23 cellular contexts compared by ENCODE assay signal in the genomic region with DNA sequence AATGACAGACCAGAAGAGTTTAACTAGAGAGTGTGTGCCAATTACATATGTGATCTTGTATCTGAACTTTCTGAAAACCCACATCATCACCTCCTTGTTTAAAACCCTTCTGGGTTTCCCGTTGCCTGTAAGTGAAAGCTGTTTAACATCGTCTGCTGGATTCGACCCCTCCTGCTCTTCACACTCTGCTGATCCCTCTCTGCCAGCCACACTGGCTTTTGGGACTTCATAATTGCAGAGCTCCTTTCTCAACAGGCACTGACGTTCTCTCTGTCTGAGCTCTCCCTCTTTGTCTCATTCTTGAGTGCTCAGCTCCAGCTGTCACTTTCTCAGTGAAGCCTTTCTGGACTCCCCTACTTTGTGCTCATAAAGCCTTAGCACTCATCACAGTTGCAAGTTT.
"Had no signal": no experiment of that assay in that cellular context is flagged by ENCODE, and none has a peak within 500 bp of the region (broad histone marks: within the 10 kb centered on the region; RNA-seq: fewer than 3 reads in every experiment).

No MANE protein-coding gene starts in this region.

- H3K4me1 Mint-ChIP-seq: activated CD4-positive, alpha-beta T cell treated with anti-CD3 and anti-CD28 coated beads, Interleukin-2, amount 10 ng/mL, durations not matched to agents 7 days and 5 days; activated CD8-positive, alpha-beta memory T cell treated with anti-CD3 and anti-CD28 coated beads, Interleukin-2, amount 10 ng/mL, durations not matched to agents 7 days and 5 days; activated naive CD8-positive, alpha-beta T cell treated with anti-CD3 and anti-CD28 coated beads, Interleukin-2, amount 50 U/mL, for 24 hours; immature natural killer cell; naive thymus-derived CD4-positive, alpha-beta T cell had no signal

- H3K4me3 ChIP-seq: body of pancreas, hepatocyte, left lung, lung, upper lobe of right lung had no signal

- H3K36me3 ChIP-seq: left lung, upper lobe of right lung had no signal

- H3K4me1 ChIP-seq: body of pancreas, foreskin keratinocyte, left lung, upper lobe of right lung had no signal

- H3K27ac Mint-ChIP-seq: activated CD4-positive, alpha-beta T cell treated with anti-CD3 and anti-CD28 coated beads, Interleukin-2, amount 10 ng/mL, durations not matched to agents 7 days and 5 days; activated CD8-positive, alpha-beta memory T cell treated with anti-CD3 and anti-CD28 coated beads, Interleukin-2, amount 10 ng/mL, durations not matched to agents 7 days and 5 days; activated CD8-positive, alpha-beta T cell treated with anti-CD3 and anti-CD28 coated beads for 36 hours; activated naive CD8-positive, alpha-beta T cell treated with anti-CD3 and anti-CD28 coated beads, Interleukin-2, amount 50 U/mL, for 24 hours; activated T-helper 1 cell treated with anti-CD3 and anti-CD28 coated beads, Interleukin-12 subunit alpha, Interleukin-12 subunit beta, Interleukin-2, Interleukin-4 antibody, amounts not matched to agents 30 ng/mL and 10 ng/mL and 1 ng/mL, durations not matched to agents 14 hours and 24 hours and 36 hours; dendritic cell treated with granulocyte-macrophage colony-stimulating factor and Interleukin-4, amounts not matched to agents 40 ng/mL and 50 ng/mL, for 4 days; immature natural killer cell; naive thymus-derived CD4-positive, alpha-beta T cell had no signal

- H3K4me3 Mint-ChIP-seq: activated CD4-positive, alpha-beta T cell treated with anti-CD3 and anti-CD28 coated beads, Interleukin-2, amount 10 ng/mL, durations not matched to agents 7 days and 5 days; activated CD8-positive, alpha-beta memory T cell treated with anti-CD3 and anti-CD28 coated beads, Interleukin-2, amount 10 ng/mL, durations not matched to agents 7 days and 5 days; activated CD8-positive, alpha-beta T cell treated with anti-CD3 and anti-CD28 coated beads for 36 hours; activated naive CD8-positive, alpha-beta T cell treated with anti-CD3 and anti-CD28 coated beads, Interleukin-2, amount 50 U/mL, for 24 hours; activated T-helper 1 cell treated with anti-CD3 and anti-CD28 coated beads, Interleukin-12 subunit alpha, Interleukin-12 subunit beta, Interleukin-2, Interleukin-4 antibody, amounts not matched to agents 30 ng/mL and 10 ng/mL and 1 ng/mL, durations not matched to agents 14 hours and 24 hours and 36 hours; dendritic cell treated with granulocyte-macrophage colony-stimulating factor and Interleukin-4, amounts not matched to agents 40 ng/mL and 50 ng/mL, for 4 days; immature natural killer cell; naive thymus-derived CD4-positive, alpha-beta T cell had no signal

- H3K9me3 Mint-ChIP-seq: activated CD4-positive, alpha-beta T cell treated with anti-CD3 and anti-CD28 coated beads, Interleukin-2, amount 10 ng/mL, durations not matched to agents 7 days and 5 days; activated CD8-positive, alpha-beta T cell treated with anti-CD3 and anti-CD28 coated beads for 36 hours; activated naive CD8-positive, alpha-beta T cell treated with anti-CD3 and anti-CD28 coated beads, Interleukin-2, amount 50 U/mL, for 24 hours; activated T-helper 1 cell treated with anti-CD3 and anti-CD28 coated beads, Interleukin-12 subunit alpha, Interleukin-12 subunit beta, Interleukin-2, Interleukin-4 antibody, amounts not matched to agents 30 ng/mL and 10 ng/mL and 1 ng/mL, durations not matched to agents 14 hours and 24 hours and 36 hours; dendritic cell treated with granulocyte-macrophage colony-stimulating factor and Interleukin-4, amounts not matched to agents 40 ng/mL and 50 ng/mL, for 4 days; naive thymus-derived CD4-positive, alpha-beta T cell had no signal

- DNase-seq: activated CD4-positive, alpha-beta T cell treated with anti-CD3 and anti-CD28 coated beads, Interleukin-2, amount 10 ng/mL, durations not matched to agents 7 days and 5 days; activated CD8-positive, alpha-beta memory T cell treated with anti-CD3 and anti-CD28 coated beads, Interleukin-2, amount 10 ng/mL, durations not matched to agents 7 days and 5 days; activated CD8-positive, alpha-beta T cell treated with anti-CD3 and anti-CD28 coated beads for 36 hours; activated gamma-delta T cell; activated naive CD4-positive, alpha-beta T cell treated with anti-CD3 and anti-CD28 coated beads, Interleukin-2, amount 50 U/mL, for 16 hours; activated naive CD8-positive, alpha-beta T cell treated with anti-CD3 and anti-CD28 coated beads, Interleukin-2, amount 50 U/mL, for 24 hours; activated T-cell treated with anti-CD3 and anti-CD28 coated beads for 4 hours; anterior cingulate cortex; body of pancreas; effector CD4-positive, alpha-beta T cell; foreskin keratinocyte; immature natural killer cell; left lung; naive thymus-derived CD4-positive, alpha-beta T cell; right cardiac atrium; stimulated activated CD4-positive, alpha-beta T cell treated with anti-CD3 and anti-CD28 coated beads, Interleukin-4, amount 100 ng/mL, for 24 hours; stimulated activated naive CD4-positive, alpha-beta T cell treated with Interleukin-2 at 50 U/mL for 16 hours; upper lobe of right lung had no signal

- H3K36me3 Mint-ChIP-seq: activated CD8-positive, alpha-beta memory T cell treated with anti-CD3 and anti-CD28 coated beads, Interleukin-2, amount 10 ng/mL, durations not matched to agents 7 days and 5 days; immature natural killer cell; naive thymus-derived CD4-positive, alpha-beta T cell had no signal

- H2AFZ ChIP-seq: hepatocyte had no signal

- H3K27me3 Mint-ChIP-seq: activated CD4-positive, alpha-beta T cell treated with anti-CD3 and anti-CD28 coated beads, Interleukin-2, amount 10 ng/mL, durations not matched to agents 7 days and 5 days; activated CD8-positive, alpha-beta T cell treated with anti-CD3 and anti-CD28 coated beads for 36 hours; activated naive CD8-positive, alpha-beta T cell treated with anti-CD3 and anti-CD28 coated beads, Interleukin-2, amount 50 U/mL, for 24 hours; dendritic cell treated with granulocyte-macrophage colony-stimulating factor and Interleukin-4, amounts not matched to agents 40 ng/mL and 50 ng/mL, for 4 days had no signal

- H3K27ac ChIP-seq: body of pancreas, foreskin keratinocyte, hepatocyte, left lung, upper lobe of right lung had no signal

- H3K27me3 ChIP-seq: body of pancreas, hepatocyte, left lung, upper lobe of right lung had no signal

- H3K4me2 ChIP-seq: hepatocyte had no signal

- H3K9me3 ChIP-seq: body of pancreas, left lung, upper lobe of right lung had no signal

- ATAC-seq: activated CD4-positive, CD25-positive, alpha-beta regulatory T cell treated with anti-CD3 and anti-CD28 coated beads, Interleukin-2, amount 50 U/mL, for 24 hours; activated CD8-positive, alpha-beta memory T cell treated with anti-CD3 and anti-CD28 coated beads, Interleukin-2, amount 10 ng/mL, durations not matched to agents 7 days and 5 days; activated CD8-positive, alpha-beta T cell treated with anti-CD3 and anti-CD28 coated beads for 36 hours; activated naive CD8-positive, alpha-beta T cell treated with anti-CD3 and anti-CD28 coated beads, Interleukin-2, amount 50 U/mL, for 24 hours; body of pancreas; foreskin keratinocyte; left lung; naive thymus-derived CD4-positive, alpha-beta T cell; right cardiac atrium; upper lobe of right lung had no signal
